ENCODE assay signal across 17 cellular contexts in genomic region chr2:6800553-6800952, GRCh38.
"Had no signal": no experiment of that assay in that cellular context is flagged by ENCODE, and none has a peak within 500 bp of the region (broad histone marks: within the 10 kb centered on the region; RNA-seq: fewer than 3 reads in every experiment).

No MANE protein-coding gene starts in this region.

- H3K4me3 ChIP-seq: breast epithelium, left lung, mucosa of descending colon, pancreas, sigmoid colon, thoracic aorta had no signal

- H3K27ac ChIP-seq: breast epithelium, left lung, pancreas, sigmoid colon, thoracic aorta had no signal

- H3K27ac Mint-ChIP-seq: activated naive CD8-positive, alpha-beta T cell treated with anti-CD3 and anti-CD28 coated beads for 36 hours; activated T-helper 1 cell treated with anti-CD3 and anti-CD28 coated beads, Interleukin-12 subunit alpha, Interleukin-12 subunit beta, Interleukin-2, Interleukin-4 antibody, amounts not matched to agents 30 ng/mL and 10 ng/mL and 1 ng/mL, durations not matched to agents 14 hours and 24 hours and 36 hours; dendritic cell treated with granulocyte-macrophage colony-stimulating factor and Interleukin-4, amounts not matched to agents 40 ng/mL and 50 ng/mL, for 4 days; effector memory CD8-positive, alpha-beta T cell; naive thymus-derived CD4-positive, alpha-beta T cell; stimulated activated effector memory CD8-positive, alpha-beta T cell treated with anti-CD3 and anti-CD28 coated beads, Interleukin-12 subunit alpha, Interleukin-12 subunit beta, amount 100 ng/mL, for 72 hours; T-helper 17 cell had no signal

- H3K9me3 ChIP-seq: breast epithelium, left lung, mucosa of descending colon, pancreas, sigmoid colon, thoracic aorta had no signal

- H3K27me3 ChIP-seq: breast epithelium, left lung, sigmoid colon had no signal

- H3K36me3 ChIP-seq: breast epithelium, left lung, pancreas, sigmoid colon, thoracic aorta had no signal

- H3K36me3 Mint-ChIP-seq: activated naive CD8-positive, alpha-beta T cell treated with anti-CD3 and anti-CD28 coated beads for 36 hours; naive thymus-derived CD4-positive, alpha-beta T cell; stimulated activated effector memory CD8-positive, alpha-beta T cell treated with anti-CD3 and anti-CD28 coated beads, Interleukin-12 subunit alpha, Interleukin-12 subunit beta, amount 100 ng/mL, for 72 hours had no signal

- H3K4me1 ChIP-seq: breast epithelium, left lung, pancreas, sigmoid colon had no signal

- H3K4me3 Mint-ChIP-seq: activated naive CD8-positive, alpha-beta T cell treated with anti-CD3 and anti-CD28 coated beads for 36 hours; activated T-helper 1 cell treated with anti-CD3 and anti-CD28 coated beads, Interleukin-12 subunit alpha, Interleukin-12 subunit beta, Interleukin-2, Interleukin-4 antibody, amounts not matched to agents 30 ng/mL and 10 ng/mL and 1 ng/mL, durations not matched to agents 14 hours and 24 hours and 36 hours; dendritic cell treated with granulocyte-macrophage colony-stimulating factor and Interleukin-4, amounts not matched to agents 40 ng/mL and 50 ng/mL, for 4 days; effector memory CD8-positive, alpha-beta T cell; naive thymus-derived CD4-positive, alpha-beta T cell; stimulated activated effector memory CD8-positive, alpha-beta T cell treated with anti-CD3 and anti-CD28 coated beads, Interleukin-12 subunit alpha, Interleukin-12 subunit beta, amount 100 ng/mL, for 72 hours; T-helper 17 cell had no signal

- H3K9me3 Mint-ChIP-seq: activated naive CD8-positive, alpha-beta T cell treated with anti-CD3 and anti-CD28 coated beads for 36 hours; activated T-helper 1 cell treated with anti-CD3 and anti-CD28 coated beads, Interleukin-12 subunit alpha, Interleukin-12 subunit beta, Interleukin-2, Interleukin-4 antibody, amounts not matched to agents 30 ng/mL and 10 ng/mL and 1 ng/mL, durations not matched to agents 14 hours and 24 hours and 36 hours; dendritic cell treated with granulocyte-macrophage colony-stimulating factor and Interleukin-4, amounts not matched to agents 40 ng/mL and 50 ng/mL, for 4 days; effector memory CD8-positive, alpha-beta T cell; stimulated activated effector memory CD8-positive, alpha-beta T cell treated with anti-CD3 and anti-CD28 coated beads, Interleukin-12 subunit alpha, Interleukin-12 subunit beta, amount 100 ng/mL, for 72 hours had no signal

- H3K4me1 Mint-ChIP-seq: activated naive CD8-positive, alpha-beta T cell treated with anti-CD3 and anti-CD28 coated beads for 36 hours; naive thymus-derived CD4-positive, alpha-beta T cell; stimulated activated effector memory CD8-positive, alpha-beta T cell treated with anti-CD3 and anti-CD28 coated beads, Interleukin-12 subunit alpha, Interleukin-12 subunit beta, amount 100 ng/mL, for 72 hours; T-helper 17 cell had no signal

- DNase-seq: activated CD4-positive, alpha-beta T cell treated with anti-CD3 and anti-CD28 coated beads for 48 hours; activated naive CD8-positive, alpha-beta T cell treated with anti-CD3 and anti-CD28 coated beads for 36 hours; aorta; cerebellar nuclear complex; effector memory CD8-positive, alpha-beta T cell; left lung; mucosa of descending colon; naive thymus-derived CD4-positive, alpha-beta T cell; pancreas; sigmoid colon; stimulated activated CD4-positive, alpha-beta T cell treated with anti-CD3 and anti-CD28 coated beads, Interleukin-12 subunit alpha, Interleukin-12 subunit beta, amount 100 ng/mL, for 4 hours; T-helper 17 cell had no signal

- ATAC-seq: effector memory CD8-positive, alpha-beta T cell; left lung; mucosa of descending colon; naive thymus-derived CD4-positive, alpha-beta T cell; pancreas; stimulated activated effector memory CD8-positive, alpha-beta T cell treated with anti-CD3 and anti-CD28 coated beads, Interleukin-12 subunit alpha, Interleukin-12 subunit beta, amount 100 ng/mL, for 72 hours; T-helper 17 cell had no signal
